9 cellular contexts compared by ENCODE assay signal in genomic region chr10:123008379-123009104, GRCh38. TPM values are rescaled to one million over a fixed set of nuclear protein-coding genes. Genes with fewer than 3 reads are reported as not detected.
DNase-seq lines count a peak whose midpoint lies in the region; ATAC-seq, FAIRE-seq and TF ChIP-seq lines count a peak whose summit lies in the region.
"Had no signal": no experiment of that assay in that cellular context is flagged by ENCODE, and none has a peak within 500 bp of the region (broad histone marks: within the 10 kb centered on the region; RNA-seq: fewer than 3 reads in every experiment).

Gene ACADSB (plus strand): TSS chr10:123009006. CDS start chr10:123009030, 24 bp downstream.
Gene IKZF5 (minus strand): TSS chr10:123008795. CDS start chr10:122998625, 10,170 bp downstream.

- no peak for FAIRE-seq in kidney (lab: Jason Lieb, UNC)
- FAIRE-seq: endometrium had no signal

- H3K4me3 ChIP-seq in kidney (ENCODE audit: low read length in 2 of 2): peak within 1 kb of the TSS; percentile 88 to 93

- peak within 1 kb of the TSS; percentile 83 to 91 for H3K27ac ChIP-seq in kidney (ENCODE audit: low read depth in 2 of 2, low read length in 2 of 2)

- TF ChIP-seq CTCF in kidney (IDR thresholded peaks at IDR 0.05; ENCODE audit: borderline replicate concordance, extremely low read depth, insufficient read depth): no peak

- H3K9me3 ChIP-seq in kidney (ENCODE audit: control insufficient read depth in 1 of 2, low read length in 2 of 2): no peaks in the 10 kb centered on the region

- DNase-seq in AML-193 (lab: John Stamatoyannopoulos, UW) (peak; percentile 90 to 93), NCI-H446 treated with DMSO at 0.1 percent for 48 hours (lab: John Stamatoyannopoulos, UW) (peak; percentile 71), cerebellar cortex (ENCODE audit: low spot score) (peak; percentile 98), kidney (peak; percentile 99)
- peak; percentile 88 to 92 for DNase-seq in stimulated activated CD4-positive, alpha-beta T cell treated with anti-CD3 and anti-CD28 coated beads, Interleukin-15, amount 100 ng/mL, for 1 hour (ENCODE audit: low read depth in 1 of 2, low spot score in 1 of 2)

- H3K4me1 ChIP-seq in kidney (ENCODE audit: control insufficient read depth in 1 of 2, insufficient read depth in 1 of 2, low read depth in 1 of 2, low read length in 2 of 2): peaks cover 0 to 8% of the 10 kb centered on the region in 2 donors

- ATAC-seq in HG03378 (IDR thresholded peaks at IDR 0.05; ENCODE audit: unreplicated experiment): peak; percentile 63
- peak; percentile 89 to 91 for ATAC-seq in activated CD4-positive, CD25-positive, alpha-beta regulatory T cell treated with anti-CD3 and anti-CD28 coated beads, Interleukin-2, amount 50 U/mL, for 24 hours

- peak within 1 kb of the TSS; percentile 71 to 92 for H3K9ac ChIP-seq in kidney (ENCODE audit: low read length in 2 of 2)

- TF ChIP-seq POLR2A in GM19099 (IDR thresholded peaks at IDR 0.05; ENCODE audit: extremely low read depth, insufficient read length, low read depth): peak; percentile 95

- no peaks in the 10 kb centered on the region for H3K36me3 ChIP-seq in kidney (ENCODE audit: control insufficient read depth in 1 of 2, insufficient read depth in 2 of 2, low read length in 2 of 2)

- intact Hi-C loops in kidney (cut with DNase I): no loop called here

RNA-seq across cellular contexts. Expression of gene ACADSB, which starts in this region (rescaled TPM):
- total RNA-seq in kidney: 26.6 TPM
- polyA plus RNA-seq in kidney (ENCODE audit: insufficient read depth, low read depth, low replicate concordance): 48.5 TPM

RNA-seq across cellular contexts. Expression of gene IKZF5, which starts in this region (rescaled TPM):
- total RNA-seq in kidney: 17.1 TPM
- 7.3 TPM for polyA plus RNA-seq in kidney (ENCODE audit: insufficient read depth, low read depth, low replicate concordance)

Comparison
In these comparisons a context has a peak if more than half of its experiments do, and no peak if none do; other contexts are left out.
1. Peak in every context shown above with its lines: DNase-seq, ATAC-seq, H3K4me3 ChIP-seq and H3K27ac ChIP-seq.